ENCODE assay signal across 1 cellular context in genomic region chr5:83085106-83085505, GRCh38.
TF ChIP-seq lines count a peak whose summit lies in the region.

No MANE protein-coding gene starts in this region.

TF ChIP-seq in HepG2, 621 proteins besides CTCF, POLR2A, EP300 and RAD21 (continued from another document and continues in another):
- TF ChIP-seq RERE (CRISPR knock-in tag; IDR thresholded peaks at IDR 0.05; ENCODE audit: low read depth) (peak; percentile 95), ZNF83 (CRISPR knock-in tag; IDR thresholded peaks at IDR 0.05; ENCODE audit: borderline replicate concordance) (no peak), SMAD1 (CRISPR knock-in tag; IDR thresholded peaks at IDR 0.05; ENCODE audit: borderline replicate concordance, low read depth) (no peak), ELF1 (CRISPR knock-in tag; IDR thresholded peaks at IDR 0.05) (peak; percentile 37; the same call in 1 of the 2 replicates), ZNF17 (CRISPR knock-in tag; IDR thresholded peaks at IDR 0.05) (no peak), IKZF4 (CRISPR knock-in tag; IDR thresholded peaks at IDR 0.05; ENCODE audit: borderline replicate concordance, low read depth, not compliant biosample characterization) (no peak), FOXO4 (CRISPR knock-in tag; conservative IDR thresholded peaks at IDR 0.05) (no peak), CEBPG (CRISPR knock-in tag; IDR thresholded peaks at IDR 0.05) (peak; percentile 42), AGO1 (IDR thresholded peaks at IDR 0.05; ENCODE audit: low read depth, low read length, poor library complexity, severe bottlenecking) (no peak), SOX13 (IDR thresholded peaks at IDR 0.05) (peak; percentile 55; the same call in 1 of the 2 replicates), SOX13 (CRISPR knock-in tag; conservative IDR thresholded peaks at IDR 0.05 in 1 of 2, IDR thresholded peaks at IDR 0.05 in 1 of 2) (peak in 1 of 2 experiments; percentile 98; a peak in 2 of 4 replicates), ZNF496 (CRISPR knock-in tag; IDR thresholded peaks at IDR 0.05; ENCODE audit: insufficient replicate concordance) (no peak), KLF16 (CRISPR knock-in tag; IDR thresholded peaks at IDR 0.05) (peak in 1 of 2 experiments; percentile 92; a peak in 2 of 4 replicates), ZGPAT (CRISPR knock-in tag; IDR thresholded peaks at IDR 0.05) (peak; percentile 88), HMGXB3 (CRISPR knock-in tag; IDR thresholded peaks at IDR 0.05; ENCODE audit: borderline replicate concordance) (0 out of 2 replicates have a peak, but pooled peaks have one; percentile 54), ZXDC (CRISPR knock-in tag; IDR thresholded peaks at IDR 0.05) (no peak), KMT2B (CRISPR knock-in tag; IDR thresholded peaks at IDR 0.05) (peak; percentile 30; the same call in 1 of the 2 replicates), ZBTB20 (CRISPR knock-in tag; IDR thresholded peaks at IDR 0.05; ENCODE audit: borderline replicate concordance, low read depth) (peak; percentile 67; the same call in 1 of the 2 replicates), NR2F6 (IDR thresholded peaks at IDR 0.05) (peak; percentile 83), NR2F6 (CRISPR knock-in tag; IDR thresholded peaks at IDR 0.05) (peak; percentile 91), HOXA5 (CRISPR knock-in tag; IDR thresholded peaks at IDR 0.05) (peak; percentile 76; the same call in 1 of the 2 replicates), SOX6 (IDR thresholded peaks at IDR 0.05) (no peak), SOX6 (CRISPR knock-in tag; IDR thresholded peaks at IDR 0.05) (peak; percentile 96), ELF3 (CRISPR knock-in tag; IDR thresholded peaks at IDR 0.05) (peak; percentile 97), ZNF772 (CRISPR knock-in tag; IDR thresholded peaks at IDR 0.05) (peak; percentile 56; the same call in 1 of the 2 replicates), ZMYM4 (CRISPR knock-in tag; IDR thresholded peaks at IDR 0.05) (peak; percentile 73; the same call in 1 of the 2 replicates), HNF4A (CRISPR knock-in tag; IDR thresholded peaks at IDR 0.05) (peak; percentile 41; the same call in 1 of the 2 replicates), PITX1 (CRISPR knock-in tag; IDR thresholded peaks at IDR 0.05) (peak; percentile 89), MIER3 (CRISPR knock-in tag; IDR thresholded peaks at IDR 0.05; ENCODE audit: borderline replicate concordance) (peak; percentile 80; the same call in 1 of the 2 replicates), ZZZ3 (CRISPR knock-in tag; IDR thresholded peaks at IDR 0.05; ENCODE audit: borderline replicate concordance) (no peak), PLRG1 (conservative IDR thresholded peaks at IDR 0.05) (no peak), POLR2G (IDR thresholded peaks at IDR 0.05; ENCODE audit: low read depth, low read length) (no peak), TEAD3 (CRISPR knock-in tag; optimal IDR thresholded peaks at IDR 0.05; ENCODE audit: borderline replicate concordance) (peak; percentile 61), SRSF4 (IDR thresholded peaks at IDR 0.05; ENCODE audit: low read depth, low read length, poor library complexity, severe bottlenecking) (no peak), HBP1 (CRISPR knock-in tag; IDR thresholded peaks at IDR 0.05; ENCODE audit: low read depth) (peak; percentile 77; the same call in 1 of the 2 replicates), NFE2 (CRISPR knock-in tag; IDR thresholded peaks at IDR 0.05) (no peak), ETV5 (CRISPR knock-in tag; IDR thresholded peaks at IDR 0.05; ENCODE audit: borderline replicate concordance) (peak; percentile 84; the same call in 1 of the 2 replicates), MNT (IDR thresholded peaks at IDR 0.05) (peak; percentile 81), SIX1 (CRISPR knock-in tag; IDR thresholded peaks at IDR 0.05; ENCODE audit: borderline replicate concordance) (peak; percentile 99), IKZF5 (CRISPR knock-in tag; IDR thresholded peaks at IDR 0.05) (no peak), SIN3A (IDR thresholded peaks at IDR 0.05; ENCODE audit: borderline replicate concordance, low read depth, low read length) (peak; percentile 77; the same call in 1 of the 2 replicates), FOXC1 (CRISPR knock-in tag; IDR thresholded peaks at IDR 0.05; ENCODE audit: borderline replicate concordance) (no peak), ZNF33B (CRISPR knock-in tag; IDR thresholded peaks at IDR 0.05) (no peak), ZNF564 (CRISPR knock-in tag; IDR thresholded peaks at IDR 0.05) (no peak), ZNF329 (CRISPR knock-in tag; IDR thresholded peaks at IDR 0.05; ENCODE audit: low read depth) (no peak)
